In the genomic region with DNA sequence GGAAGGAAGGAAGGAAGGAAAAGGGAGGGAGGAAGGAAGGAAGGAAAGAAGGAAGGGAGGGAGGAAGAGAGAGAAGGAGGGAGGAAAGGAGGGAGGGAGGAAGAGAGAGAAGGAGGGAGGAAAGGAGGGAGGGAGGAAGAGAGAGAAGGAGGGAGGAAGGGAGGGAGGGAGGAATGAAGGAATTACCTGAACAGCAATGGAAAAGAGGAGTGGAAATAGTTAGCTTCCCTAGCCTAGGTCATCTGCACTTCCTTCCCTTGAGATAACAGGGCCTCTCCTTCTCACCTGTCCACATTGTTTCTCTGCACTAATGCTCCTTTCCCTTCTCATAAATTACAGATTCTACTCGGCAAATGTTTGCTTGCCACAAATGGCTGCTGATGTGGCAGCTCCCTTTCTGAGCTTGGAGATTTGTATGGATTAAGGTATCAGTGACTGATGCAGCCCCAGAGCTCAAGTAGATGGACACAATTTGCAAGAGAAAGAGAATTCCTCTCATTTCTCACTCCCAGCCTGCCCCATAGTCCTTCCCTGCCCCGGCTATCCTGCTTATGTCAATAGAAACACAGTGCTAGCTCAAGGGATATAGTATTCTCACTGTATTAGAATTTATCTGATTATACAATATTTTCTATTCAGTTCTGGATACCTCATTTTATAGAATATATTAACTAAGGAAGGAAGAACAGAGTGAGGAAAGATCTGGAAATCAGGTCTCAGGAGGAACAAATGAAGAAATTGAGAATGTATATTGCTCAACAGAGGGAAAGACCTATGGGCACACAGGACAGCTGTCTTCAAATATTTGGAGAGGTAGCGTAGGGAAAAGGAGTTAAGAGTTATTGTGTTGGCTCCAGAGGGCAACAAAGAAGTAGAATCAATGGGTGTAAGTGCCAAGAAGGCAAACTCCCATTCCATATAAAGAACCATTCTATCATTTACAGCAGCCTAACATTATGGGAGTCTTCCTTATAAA, we compare ENCODE assay signal across 2 cellular contexts.
TF ChIP-seq lines count a peak whose summit lies in the region.

No MANE protein-coding gene starts in this region.

TF ChIP-seq in GM23338, 12 proteins besides CTCF, POLR2A, EP300 and RAD21 (continued from another document and continues in another):
- no peak for TF ChIP-seq ZNF462 (CRISPR knock-in tag; IDR thresholded peaks at IDR 0.05)
- TF ChIP-seq JUNB (IDR thresholded peaks at IDR 0.05; ENCODE audit: unreplicated experiment) = no peak
- no peak for TF ChIP-seq NANOG (IDR thresholded peaks at IDR 0.05; ENCODE audit: borderline replicate concordance)
- no peak for TF ChIP-seq POLR2AphosphoS5 (IDR thresholded peaks at IDR 0.05; ENCODE audit: low read depth)
- no peak for TF ChIP-seq CREB1 (CRISPR knock-in tag; IDR thresholded peaks at IDR 0.05; ENCODE audit: low read depth)
- TF ChIP-seq EZH2phosphoT487 (IDR thresholded peaks at IDR 0.05; ENCODE audit: unreplicated experiment) = no peak
- TF ChIP-seq, protein P1, sequence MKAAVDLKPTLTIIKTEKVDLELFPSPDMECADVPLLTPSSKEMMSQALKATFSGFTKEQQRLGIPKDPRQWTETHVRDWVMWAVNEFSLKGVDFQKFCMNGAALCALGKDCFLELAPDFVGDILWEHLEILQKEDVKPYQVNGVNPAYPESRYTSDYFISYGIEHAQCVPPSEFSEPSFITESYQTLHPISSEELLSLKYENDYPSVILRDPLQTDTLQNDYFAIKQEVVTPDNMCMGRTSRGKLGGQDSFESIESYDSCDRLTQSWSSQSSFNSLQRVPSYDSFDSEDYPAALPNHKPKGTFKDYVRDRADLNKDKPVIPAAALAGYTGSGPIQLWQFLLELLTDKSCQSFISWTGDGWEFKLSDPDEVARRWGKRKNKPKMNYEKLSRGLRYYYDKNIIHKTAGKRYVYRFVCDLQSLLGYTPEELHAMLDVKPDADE (IDR thresholded peaks at IDR 0.05) = no peak
- no peak for TF ChIP-seq ZNF114 (CRISPR knock-in tag; IDR thresholded peaks at IDR 0.05)
- no peak for TF ChIP-seq ZNF331 (CRISPR knock-in tag; IDR thresholded peaks at IDR 0.05; ENCODE audit: low read depth)

TF ChIP-seq in HEK293, 187 proteins besides CTCF, POLR2A, EP300 and RAD21 (continued from another document):
- 0 out of 2 replicates have a peak, but pooled peaks have one; percentile 17 for TF ChIP-seq PRDM1 (tag by site-specific recombination; IDR thresholded peaks at IDR 0.05)
- TF ChIP-seq ZNF19 (tag by site-specific recombination; IDR thresholded peaks at IDR 0.05; ENCODE audit: low read depth) = no peak
- no peak for TF ChIP-seq OVOL3 (tag by site-specific recombination; IDR thresholded peaks at IDR 0.05)
- no peak for TF ChIP-seq BCL11A (tag by site-specific recombination; IDR thresholded peaks at IDR 0.05; ENCODE audit: low read depth)
- 0 out of 2 replicates have a peak, but pooled peaks have one; percentile 20 for TF ChIP-seq ZNF791 (tag by site-specific recombination; IDR thresholded peaks at IDR 0.05)
- peak; percentile 97 for TF ChIP-seq ZNF366 (tag by site-specific recombination; conservative IDR thresholded peaks at IDR 0.05)
TF ChIP-seq in HEK293: peak in this region for 4.
